In genomic region chr10:84608126-84608525, GRCh38 we compare ENCODE assay signal across 18 cellular contexts.
DNase-seq lines count a peak whose midpoint lies in the region; ATAC-seq and TF ChIP-seq lines count a peak whose summit lies in the region.
"Had no signal": no experiment of that assay in that cellular context is flagged by ENCODE, and none has a peak within 500 bp of the region (broad histone marks: within the 10 kb centered on the region; RNA-seq: fewer than 3 reads in every experiment).

No MANE protein-coding gene starts in this region.

- H3K27ac Mint-ChIP-seq in GM23338 (no peak overlapping the region), Caco-2 (ENCODE audit: unreplicated experiment) (no peak overlapping the region)
- H3K27ac Mint-ChIP-seq: brain, natural killer cell had no signal

- H4K20me1 ChIP-seq in GM23338 (replicated peaks; ENCODE audit: insufficient read depth) = no peaks in the 10 kb centered on the region

- peaks cover 32% of the 10 kb centered on the region for H3K4me1 Mint-ChIP-seq in GM23338
- H3K4me1 Mint-ChIP-seq in Caco-2 (ENCODE audit: low read depth, unreplicated experiment) = no peaks in the 10 kb centered on the region
- H3K4me1 Mint-ChIP-seq: natural killer cell had no signal

- TF ChIP-seq CTCF in GM23338 (conservative IDR thresholded peaks at IDR 0.05; ENCODE audit: low read depth in 2 of 2) (no peak), Caco-2 (IDR thresholded peaks at IDR 0.05; ENCODE audit: insufficient read depth in 1 of 2, low read depth in 1 of 2, low read length in 1 of 2, severe bottlenecking in 1 of 2, unreplicated experiment in 1 of 2) (no peak), gastrocnemius medialis (IDR thresholded peaks at IDR 0.05 in 4 of 5, conservative IDR thresholded peaks at IDR 0.05 in 1 of 5) (no peak)

- H3K9me3 ChIP-seq in Caco-2 (no peaks in the 10 kb centered on the region), gastrocnemius medialis (no peaks in the 10 kb centered on the region)
- H3K9me3 ChIP-seq: lower lobe of right lung had no signal

- BruUV-seq in Caco-2 (replicated peaks; lab: Mats Ljungman, UMichigan) = no TSS peak

- ATAC-seq in GM18498 (IDR thresholded peaks at IDR 0.05; ENCODE audit: unreplicated experiment) (peak; percentile 75), GM19025 (IDR thresholded peaks at IDR 0.05; ENCODE audit: low read depth, unreplicated experiment) (peak; percentile 63), HG02571 (IDR thresholded peaks at IDR 0.05; ENCODE audit: unreplicated experiment) (peak; percentile 55), HG03442 (IDR thresholded peaks at IDR 0.05; ENCODE audit: unreplicated experiment) (peak; percentile 76), GM23338 (no peak), gastrocnemius medialis (no peak)
- ATAC-seq: lower lobe of right lung, natural killer cell had no signal

- H3K36me3 Mint-ChIP-seq in GM23338 (ENCODE audit: low read depth) (no peaks in the 10 kb centered on the region), Caco-2 (ENCODE audit: insufficient read depth, unreplicated experiment) (no peaks in the 10 kb centered on the region)
- H3K36me3 Mint-ChIP-seq: brain, natural killer cell had no signal

- H3K4me3 ChIP-seq in GM23338 (no peak overlapping the region), Caco-2 (ENCODE audit: low read depth, low read length) (no peak overlapping the region), gastrocnemius medialis (no peak overlapping the region)
- H3K4me3 ChIP-seq: lower lobe of right lung had no signal

- TF ChIP-seq POLR2A in gastrocnemius medialis (IDR thresholded peaks at IDR 0.05) = no peak

- intact Hi-C loops in Caco-2 (cut with micrococcal nuclease; ENCODE audit: unreplicated experiment) (no loop called here), gastrocnemius medialis (cut with DNase I; ENCODE audit: low total_unique reads) (no loop called here)

- H3K4me1 ChIP-seq in GM23338 (ENCODE audit: insufficient read depth) = peaks cover 21% of the 10 kb centered on the region
- no peaks in the 10 kb centered on the region for H3K4me1 ChIP-seq in Caco-2
- H3K4me1 ChIP-seq in gastrocnemius medialis = no peaks in the 10 kb centered on the region
- H3K4me1 ChIP-seq: lower lobe of right lung had no signal

- in situ Hi-C loops in gastrocnemius medialis (cut with MboI; ENCODE audit: low sequenced_read_pairs in 4 of 4) = no loop called here

- H3K36me3 ChIP-seq in GM23338 (ENCODE audit: insufficient read depth) (no peaks in the 10 kb centered on the region), Caco-2 (ENCODE audit: control insufficient read depth, insufficient read depth, low read length) (no peaks in the 10 kb centered on the region), gastrocnemius medialis (no peaks in the 10 kb centered on the region)
- H3K36me3 ChIP-seq: lower lobe of right lung had no signal

- no peaks in the 10 kb centered on the region for H3K9me2 ChIP-seq in GM23338 (ENCODE audit: insufficient read depth)

- DNase-seq in GM23338 (ENCODE audit: low spot score) (no peak), Caco-2 (no peak), activated gamma-delta T cell treated with Interleukin-2 at 50 U/mL for 16 hours (no peak), gastrocnemius medialis (no peak)
- DNase-seq: activated CD4-positive, alpha-beta T cell treated with anti-CD3 and anti-CD28 coated beads for 4 hours; activated effector memory CD4-positive, alpha-beta T cell treated with anti-CD3 and anti-CD28 coated beads, Interleukin-2, amount 50 U/mL, for 16 hours; effector CD8-positive, alpha-beta T cell; lower lobe of right lung; natural killer cell; NCI-H2081 treated with DMSO at 0.1 percent for 48 hours; NCI-H82; stimulated activated CD4-positive, alpha-beta T cell treated with anti-CD3 and anti-CD28 coated beads, Interleukin-15, amount 100 ng/mL, for 24 hours; trophoblast cell had no signal

- no peak overlapping the region for H3K4me3 Mint-ChIP-seq in GM23338
- H3K4me3 Mint-ChIP-seq in Caco-2 (ENCODE audit: unreplicated experiment) = no peak overlapping the region
- H3K4me3 Mint-ChIP-seq: brain, natural killer cell had no signal

- H3K27me3 Mint-ChIP-seq in GM23338 (ENCODE audit: insufficient read depth, low read depth, poor library complexity) (peaks cover 4% of the 10 kb centered on the region), Caco-2 (ENCODE audit: insufficient read depth, unreplicated experiment) (peaks cover 12% of the 10 kb centered on the region)

- POLR2A ChIA-PET in Caco-2 (lab: Charles Lee) = no interaction called here

- H3K27me3 ChIP-seq in GM23338 (ENCODE audit: insufficient read depth) (peaks cover 13% of the 10 kb centered on the region), Caco-2 (replicated peaks; ENCODE audit: control insufficient read depth, insufficient read depth, low read length) (no peaks in the 10 kb centered on the region), gastrocnemius medialis (no peaks in the 10 kb centered on the region)

- CTCF ChIA-PET in Caco-2 (lab: Charles Lee) = no interaction called here

- H3K9me3 Mint-ChIP-seq in GM23338 = no peaks in the 10 kb centered on the region
- no peaks in the 10 kb centered on the region for H3K9me3 Mint-ChIP-seq in Caco-2 (ENCODE audit: unreplicated experiment)
- H3K9me3 Mint-ChIP-seq: brain, natural killer cell had no signal

- no peak overlapping the region; the same call in 1 of the 2 replicates for H2AFZ ChIP-seq in GM23338

- H3K79me2 ChIP-seq in GM23338 (replicated peaks; ENCODE audit: insufficient read depth) = no peaks in the 10 kb centered on the region

- no peak overlapping the region for H3K27ac ChIP-seq in GM23338 (ENCODE audit: low read depth)
- no peak overlapping the region for H3K27ac ChIP-seq in gastrocnemius medialis
- H3K27ac ChIP-seq: lower lobe of right lung had no signal

- no peak overlapping the region for H3K4me2 ChIP-seq in GM23338

- H3F3A ChIP-seq in GM23338 (replicated peaks; ENCODE audit: low read depth) = no peaks in the 10 kb centered on the region

TF ChIP-seq in GM23338, 12 proteins besides CTCF, POLR2A, EP300 and RAD21 (continues in another document):
- TF ChIP-seq ZNF114 (CRISPR knock-in tag; IDR thresholded peaks at IDR 0.05) (no peak), EZH2 (IDR thresholded peaks at IDR 0.05; ENCODE audit: low read depth, unreplicated experiment) (no peak), JUNB (IDR thresholded peaks at IDR 0.05; ENCODE audit: unreplicated experiment) (no peak), NANOG (IDR thresholded peaks at IDR 0.05; ENCODE audit: borderline replicate concordance) (no peak), ZNF462 (CRISPR knock-in tag; IDR thresholded peaks at IDR 0.05) (no peak), CREB1 (CRISPR knock-in tag; IDR thresholded peaks at IDR 0.05; ENCODE audit: low read depth) (no peak), EZH2phosphoT487 (IDR thresholded peaks at IDR 0.05; ENCODE audit: unreplicated experiment) (no peak)

Comparison
In these comparisons a context has a peak if more than half of its experiments do, and no peak if none do; other contexts are left out.
1. ATAC-seq: peak in GM18498 (single experiment), GM19025 (single experiment), HG02571 (single experiment) and HG03442 (single experiment); none in GM23338 (single experiment) and gastrocnemius medialis (0 of 2).